Comparison of ENCODE assay signal across 1 cellular context in genomic region chr19:49805822-49806612, GRCh38.
TF ChIP-seq lines count a peak whose summit lies in the region.

No MANE protein-coding gene starts in this region.

TF ChIP-seq in HCT116, 20 proteins besides CTCF, POLR2A, EP300 and RAD21:
- no peak for TF ChIP-seq ATF3 (IDR thresholded peaks at IDR 0.05)
- TF ChIP-seq SP1 (IDR thresholded peaks at IDR 0.05; ENCODE audit: low read depth), result no peak
- no peak for TF ChIP-seq YY1 (IDR thresholded peaks at IDR 0.05; ENCODE audit: extremely low read depth, insufficient replicate concordance, low read depth, low read length)
- no peak for TF ChIP-seq JUND (IDR thresholded peaks at IDR 0.05)
- TF ChIP-seq SIN3A (IDR thresholded peaks at IDR 0.05; ENCODE audit: low read depth), result no peak
- TF ChIP-seq ZFX (IDR thresholded peaks at IDR 0.05), result no peak
- TF ChIP-seq POLR2AphosphoS5 (IDR thresholded peaks at IDR 0.05; ENCODE audit: low read depth, low read length), result no peak
- no peak for TF ChIP-seq TCF7L2 (IDR thresholded peaks at IDR 0.05; ENCODE audit: borderline replicate concordance, extremely low read depth, insufficient read depth, insufficient read length)
